In genomic region chr16:15607700-15608396, GRCh38 we compare ENCODE assay signal across 12 cellular contexts. TPM values are rescaled to one million over a fixed set of nuclear protein-coding genes. Genes with fewer than 3 reads are reported as not detected.
A peak's percentile ranks its signal among the peaks of the same experiment; 100 is the strongest.
DNase-seq lines count a peak whose midpoint lies in the region; ATAC-seq lines count a peak whose summit lies in the region.
"Had no signal": no experiment of that assay in that cellular context is flagged by ENCODE, and none has a peak within 500 bp of the region (broad histone marks: within the 10 kb centered on the region; RNA-seq: fewer than 3 reads in every experiment).

No MANE protein-coding gene starts in this region.

- H3K36me3 Mint-ChIP-seq in activated T-helper 17 cell treated with anti-CD3 and anti-CD28 coated beads, Interleukin-2, amount 50 U/mL, for 72 hours (ENCODE audit: low read depth) = peaks cover 100% of the 10 kb centered on the region

- no peak overlapping the region for H3K27ac Mint-ChIP-seq in activated T-helper 17 cell treated with anti-CD3 and anti-CD28 coated beads, Interleukin-2, amount 50 U/mL, for 72 hours

- peak; percentile 30 for ATAC-seq in activated T-helper 17 cell treated with anti-CD3 and anti-CD28 coated beads, Interleukin-2, amount 50 U/mL, for 72 hours (replicated peaks)

- H3K4me1 Mint-ChIP-seq in activated T-helper 17 cell treated with anti-CD3 and anti-CD28 coated beads, Interleukin-2, amount 50 U/mL, for 72 hours = peaks cover 24% of the 10 kb centered on the region

- no peaks in the 10 kb centered on the region for H3K9me3 Mint-ChIP-seq in activated T-helper 17 cell treated with anti-CD3 and anti-CD28 coated beads, Interleukin-2, amount 50 U/mL, for 72 hours

- no peak overlapping the region for H3K4me3 Mint-ChIP-seq in activated T-helper 17 cell treated with anti-CD3 and anti-CD28 coated beads, Interleukin-2, amount 50 U/mL, for 72 hours

- peak; percentile 57 for DNase-seq in H4 (ENCODE audit: low spot score)
- peak; percentile 31 for DNase-seq in globus pallidus (ENCODE audit: low spot score)
- peak; percentile 44 for DNase-seq in pons (ENCODE audit: low spot score)
- no peak for DNase-seq in activated CD8-positive, alpha-beta memory T cell treated with anti-CD3 and anti-CD28 coated beads for 24 hours
- DNase-seq in activated T-cell treated with anti-CD3 and anti-CD28 coated beads, Interleukin-2, amount 50 U/mL, for 48 hours = no peak
- no peak for DNase-seq in amniotic stem cell (lab: John Stamatoyannopoulos, UW)
- DNase-seq in NCI-H1417 treated with DMSO at 0.1 percent for 48 hours (lab: John Stamatoyannopoulos, UW) = no peak
- DNase-seq: activated CD4-positive, alpha-beta T cell treated with anti-CD3 and anti-CD28 coated beads for 4 hours; central memory CD4-positive, alpha-beta T cell; NCI-H1417; SHP77 treated with DMSO at 0.1 percent for 48 hours had no signal

- H3K27me3 Mint-ChIP-seq in activated T-helper 17 cell treated with anti-CD3 and anti-CD28 coated beads, Interleukin-2, amount 50 U/mL, for 72 hours = no peaks in the 10 kb centered on the region

RNA-seq across cellular contexts. Expression of gene MARF1, which starts 35.1 kb away (rescaled TPM):
- 3.4 and 4.8 TPM in 2 replicates for total RNA-seq in H4 (2014; rRNA removed; shearing (Covaris generic))
- total RNA-seq in activated T-helper 17 cell treated with anti-CD3 and anti-CD28 coated beads, Interleukin-2, amount 50 U/mL, for 72 hours = 100 to 1,000 TPM in 1 of 2 donors, 10 to 100 TPM in 1; 85.0 to 120 TPM

RNA-seq across cellular contexts. Expression of gene NDE1, which starts 42.2 kb away (rescaled TPM):
- 19.7 and 20.4 TPM in 2 replicates for total RNA-seq in H4 (2014; rRNA removed; shearing (Covaris generic))
- total RNA-seq in activated T-helper 17 cell treated with anti-CD3 and anti-CD28 coated beads, Interleukin-2, amount 50 U/mL, for 72 hours = 100 to 1,000 TPM; 112 to 117 TPM

Comparison
In these comparisons a context has a peak if more than half of its experiments do, and no peak if none do; other contexts are left out.
1. DNase-seq: peak in H4 (single experiment), globus pallidus (single experiment) and pons (single experiment); none in activated CD8-positive, alpha-beta memory T cell treated with anti-CD3 and anti-CD28 coated beads for 24 hours (single experiment), activated T-cell treated with anti-CD3 and anti-CD28 coated beads, Interleukin-2, amount 50 U/mL, for 48 hours (0 of 2), amniotic stem cell (single experiment) and NCI-H1417 treated with DMSO at 0.1 percent for 48 hours (single experiment).
2. RNA of gene MARF1, which starts 35.1 kb away (total RNA-seq): 85.0 to 120 TPM in activated T-helper 17 cell treated with anti-CD3 and anti-CD28 coated beads, Interleukin-2, amount 50 U/mL, for 72 hours; 3.4 to 4.8 TPM in H4; every median in the first group is over 10 times any median in the second.